Comparison of ENCODE assay signal across 17 cellular contexts in genomic region chr7:26038201-26038990, GRCh38.
A peak's percentile ranks its signal among the peaks of the same experiment; 100 is the strongest.
DNase-seq lines count a peak whose midpoint lies in the region; ATAC-seq and TF ChIP-seq lines count a peak whose summit lies in the region.
"Had no signal": no experiment of that assay in that cellular context is flagged by ENCODE, and none has a peak within 500 bp of the region (broad histone marks: within the 10 kb centered on the region; RNA-seq: fewer than 3 reads in every experiment).

No MANE protein-coding gene starts in this region.

- H3K9me3 Mint-ChIP-seq in activated T-cell treated with anti-CD3 and anti-CD28 coated beads, Interleukin-2, amount 50 U/mL, for 72 hours = no peaks in the 10 kb centered on the region

- H3K27ac Mint-ChIP-seq in activated T-cell treated with anti-CD3 and anti-CD28 coated beads, Interleukin-2, amount 50 U/mL, for 72 hours = no peak overlapping the region
- H3K27ac Mint-ChIP-seq: CD14-positive monocyte had no signal

- peak overlapping the region; percentile 54 to 57 for H3K4me3 Mint-ChIP-seq in activated T-cell treated with anti-CD3 and anti-CD28 coated beads, Interleukin-2, amount 50 U/mL, for 72 hours

- H3K27ac ChIP-seq in hepatocyte (no peak overlapping the region), spleen (no peak overlapping the region), SK-N-SH (ENCODE audit: low read depth in 2 of 2, low read length in 1 of 2) (no peak overlapping the region)
- H3K27ac ChIP-seq: A549, GM23248 had no signal

- H3K27me3 Mint-ChIP-seq in activated T-cell treated with anti-CD3 and anti-CD28 coated beads, Interleukin-2, amount 50 U/mL, for 72 hours (ENCODE audit: low read depth) = peaks cover 26% of the 10 kb centered on the region

- H3F3A ChIP-seq in SK-N-SH (replicated peaks; ENCODE audit: insufficient read depth) = no peaks in the 10 kb centered on the region

- H3K79me2 ChIP-seq in hepatocyte (no peaks in the 10 kb centered on the region), SK-N-SH (ENCODE audit: insufficient read depth) (no peaks in the 10 kb centered on the region)

- DNase-seq in activated T-cell treated with anti-CD3 and anti-CD28 coated beads, Interleukin-2, amount 50 U/mL, for 72 hours = no peak
- DNase-seq in activated T-cell treated with anti-CD3 and anti-CD28 coated beads for 4 hours (no peak), RPMI7951 (ENCODE audit: low read depth) (peak; percentile 14), hepatocyte (ENCODE audit: low spot score) (no peak), retina (peak; percentile 37), spleen (no peak), SK-N-SH (no peak)
- DNase-seq: Caco-2, DMS53, GM23248, KBM-7, NCI-H1092 treated with DMSO at 0.1 percent for 48 hours, NCI-H187 treated with DMSO at 0.1 percent for 48 hours, NCI-H510A had no signal

- peaks cover 10% of the 10 kb centered on the region for H3K4me1 Mint-ChIP-seq in activated T-cell treated with anti-CD3 and anti-CD28 coated beads, Interleukin-2, amount 50 U/mL, for 72 hours (ENCODE audit: low read depth)

- H3K36me3 ChIP-seq in hepatocyte (replicated peaks; ENCODE audit: insufficient read depth, low read depth) (no peaks in the 10 kb centered on the region), spleen (no peaks in the 10 kb centered on the region), SK-N-SH (replicated peaks in 1 of 2; ENCODE audit: control insufficient read depth in 1 of 2, insufficient read depth in 2 of 2, low read length in 1 of 2) (no peaks in the 10 kb centered on the region)

- TF ChIP-seq EP300 in SK-N-SH (IDR thresholded peaks at IDR 0.05; ENCODE audit: borderline replicate concordance in 1 of 2, low read depth in 1 of 2, low read length in 1 of 2) = no peak

- ATAC-seq in activated T-cell treated with anti-CD3 and anti-CD28 coated beads, Interleukin-2, amount 50 U/mL, for 72 hours (replicated peaks in 1 of 2) = peak in 1 of 2 donors; percentile 40
- ATAC-seq in GM21723 (IDR thresholded peaks at IDR 0.05; ENCODE audit: unreplicated experiment) = no peak
- ATAC-seq: A549 had no signal

- H3K4me3 ChIP-seq in hepatocyte = no peak overlapping the region
- H3K4me3 ChIP-seq in spleen = no peak overlapping the region
- no peak overlapping the region for H3K4me3 ChIP-seq in SK-N-SH (ENCODE audit: low read depth in 2 of 2, low read length in 1 of 2)
- H3K4me3 ChIP-seq: A549, GM23248 had no signal

- no peaks in the 10 kb centered on the region for H3K36me3 Mint-ChIP-seq in activated T-cell treated with anti-CD3 and anti-CD28 coated beads, Interleukin-2, amount 50 U/mL, for 72 hours (ENCODE audit: insufficient read depth in 2 of 2)
- H3K36me3 Mint-ChIP-seq: CD14-positive monocyte had no signal

- CTCF ChIA-PET in SK-N-SH (lab: Yijun Ruan, JAX) = interaction anchor here (1.1 to 1.4 kb wide), 3 partner anchors 11 to 339 kb away, joined by 3 to 6 read pairs (median 3); no protein-coding TSS in a partner anchor

- H3K4me1 ChIP-seq in hepatocyte (ENCODE audit: insufficient read depth) (no peaks in the 10 kb centered on the region), spleen (no peaks in the 10 kb centered on the region), SK-N-SH (ENCODE audit: control insufficient read depth in 1 of 2, insufficient read depth in 2 of 2, low read depth in 1 of 2, low read length in 1 of 2) (no peaks in the 10 kb centered on the region)
- H3K4me1 ChIP-seq: A549, Caco-2 had no signal

- H3K4me2 ChIP-seq in hepatocyte = peak overlapping the region; percentile 18
- H3K4me2 ChIP-seq in SK-N-SH = no peak overlapping the region
- H3K4me2 ChIP-seq: A549 had no signal

- no peak overlapping the region for H2AFZ ChIP-seq in hepatocyte
- H2AFZ ChIP-seq in SK-N-SH (ENCODE audit: low read depth) = no peak overlapping the region
- H2AFZ ChIP-seq: GM23248 had no signal

- H3K9me2 ChIP-seq in hepatocyte (replicated peaks; ENCODE audit: insufficient read depth) (no peaks in the 10 kb centered on the region), SK-N-SH (no peaks in the 10 kb centered on the region)

- H3K27me3 ChIP-seq in hepatocyte = no peaks in the 10 kb centered on the region
- H3K27me3 ChIP-seq in spleen (replicated peaks in 1 of 7) = peaks cover 0 to 53% (median 0%) of the 10 kb centered on the region in 7 donors
- peaks cover 7% of the 10 kb centered on the region; the same call in 1 of the 2 replicates for H3K27me3 ChIP-seq in SK-N-SH (ENCODE audit: insufficient read depth)

- no peak for TF ChIP-seq CTCF in hepatocyte (IDR thresholded peaks at IDR 0.05; ENCODE audit: poor library complexity)
- TF ChIP-seq CTCF in spleen (IDR thresholded peaks at IDR 0.05 in 8 of 11, conservative IDR thresholded peaks at IDR 0.05 in 3 of 11) = no peak
- TF ChIP-seq CTCF in SK-N-SH (IDR thresholded peaks at IDR 0.05) = no peak

- POLR2A ChIA-PET in SK-N-SH (lab: Yijun Ruan, JAX) = no interaction called here

- no peaks in the 10 kb centered on the region for H3K9me3 ChIP-seq in hepatocyte (ENCODE audit: low read depth)
- no peaks in the 10 kb centered on the region for H3K9me3 ChIP-seq in spleen
- H3K9me3 ChIP-seq in SK-N-SH = no peaks in the 10 kb centered on the region
- H3K9me3 ChIP-seq: A549, Caco-2 had no signal

- no peak for TF ChIP-seq RAD21 in SK-N-SH (IDR thresholded peaks at IDR 0.05; ENCODE audit: low read length)

- H3K9ac ChIP-seq in SK-N-SH = no peak overlapping the region
- H3K9ac ChIP-seq: GM23248 had no signal

- TF ChIP-seq POLR2A in spleen (IDR thresholded peaks at IDR 0.05) = no peak

- H4K20me1 ChIP-seq in hepatocyte (ENCODE audit: insufficient read depth, poor library complexity, severe bottlenecking) = no peaks in the 10 kb centered on the region
- no peaks in the 10 kb centered on the region for H4K20me1 ChIP-seq in SK-N-SH (ENCODE audit: insufficient read depth)

- intact Hi-C loops in spleen (cut with DNase I; ENCODE audit: low total_unique reads) = no loop called here

- WGBS in hepatocyte (ENCODE audit: low lambda C conversion rate, missing lambda C conversion rate) = 72% methylated on average over 9 of the region's 9 CpGs
- 37 to 47% (median 44%) methylated on average over 9 of the region's 9 CpGs for WGBS in spleen, 5 donors
- 8% methylated on average over 9 of the region's 9 CpGs for WGBS in SK-N-SH (ENCODE audit: low lambda C conversion rate)

TF ChIP-seq in SK-N-SH, 30 proteins besides CTCF, POLR2A, EP300 and RAD21:
- TF ChIP-seq FOSL2 (IDR thresholded peaks at IDR 0.05; ENCODE audit: borderline replicate concordance, low read depth) = no peak
- TF ChIP-seq ZBTB33 (IDR thresholded peaks at IDR 0.05; ENCODE audit: borderline replicate concordance, low read depth) = no peak
- no peak for TF ChIP-seq EZH2phosphoT487 (IDR thresholded peaks at IDR 0.05; ENCODE audit: borderline replicate concordance, low read depth)

Comparison
In these comparisons a context has a peak if more than half of its experiments do, and no peak if none do; other contexts are left out.
1. DNase-seq: peak in RPMI7951 (single experiment) and retina (single experiment); none in activated T-cell treated with anti-CD3 and anti-CD28 coated beads, Interleukin-2, amount 50 U/mL, for 72 hours (0 of 2), activated T-cell treated with anti-CD3 and anti-CD28 coated beads for 4 hours (single experiment), hepatocyte (single experiment), spleen (single experiment) and SK-N-SH (single experiment).